In the genomic region with DNA sequence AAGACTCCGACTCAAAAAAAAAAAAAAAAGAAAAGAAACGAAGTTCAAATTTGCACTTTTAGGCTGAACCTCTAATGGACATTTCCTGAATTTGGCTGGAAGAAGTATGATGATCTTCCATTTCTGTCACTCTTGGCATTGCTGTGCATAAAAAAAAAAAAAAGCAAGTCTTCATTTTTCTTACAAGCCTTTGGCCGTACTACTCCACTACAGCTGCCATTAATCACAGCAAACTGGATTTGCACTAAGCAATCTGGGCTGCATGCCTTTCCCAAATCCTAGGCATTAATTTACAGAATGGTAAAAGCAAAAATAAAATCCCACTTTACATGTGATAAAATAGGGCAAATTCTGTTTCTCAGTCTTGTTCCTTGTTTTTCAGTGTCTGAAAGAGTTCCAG, we compare ENCODE assay signal across 22 cellular contexts.
"Had no signal": no experiment of that assay in that cellular context is flagged by ENCODE, and none has a peak within 500 bp of the region (broad histone marks: within the 10 kb centered on the region; RNA-seq: fewer than 3 reads in every experiment).

No MANE protein-coding gene starts in this region.

- DNase-seq: activated CD4-positive, alpha-beta T cell treated with anti-CD3 and anti-CD28 coated beads, Interleukin-2, amount 10 ng/mL, durations not matched to agents 7 days and 5 days; activated CD8-positive, alpha-beta memory T cell treated with anti-CD3 and anti-CD28 coated beads, Interleukin-2, amount 10 ng/mL, durations not matched to agents 7 days and 5 days; activated CD8-positive, alpha-beta T cell treated with anti-CD3 and anti-CD28 coated beads for 36 hours; activated effector memory CD4-positive, alpha-beta T cell treated with anti-CD3 and anti-CD28 coated beads, Interleukin-2, amount 50 U/mL, for 16 hours; activated naive CD4-positive, alpha-beta T cell treated with anti-CD3 and anti-CD28 coated beads, Interleukin-2, amount 10 ng/mL, durations not matched to agents 7 days and 5 days; activated naive CD8-positive, alpha-beta T cell treated with anti-CD3 and anti-CD28 coated beads, Interleukin-2, amount 50 U/mL, for 24 hours; activated T-cell treated with anti-CD3 and anti-CD28 coated beads for 4 hours; colonic mucosa; esophagus squamous epithelium; foreskin keratinocyte; left cardiac atrium; ovary; stimulated activated CD4-positive, alpha-beta T cell treated with anti-CD3 and anti-CD28 coated beads, Interleukin-12 subunit alpha, Interleukin-12 subunit beta, amount 100 ng/mL, for 4 hours; stimulated activated CD4-positive, alpha-beta T cell treated with anti-CD3 and anti-CD28 coated beads, Interleukin-4, amount 100 ng/mL, for 4 hours; stimulated activated naive CD8-positive, alpha-beta T cell treated with anti-CD3 and anti-CD28 coated beads, Interleukin-15, Interleukin-2, amounts not matched to agents 100 U/mL and 50 U/mL, for 24 hours; tibial artery had no signal

- H3K4me3 Mint-ChIP-seq: activated CD4-positive, alpha-beta T cell treated with anti-CD3 and anti-CD28 coated beads, Interleukin-2, amount 10 ng/mL, durations not matched to agents 7 days and 5 days; activated CD8-positive, alpha-beta memory T cell treated with anti-CD3 and anti-CD28 coated beads, Interleukin-2, amount 10 ng/mL, durations not matched to agents 7 days and 5 days; activated CD8-positive, alpha-beta T cell treated with anti-CD3 and anti-CD28 coated beads for 36 hours; activated naive CD4-positive, alpha-beta T cell treated with anti-CD3 and anti-CD28 coated beads, Interleukin-2, amount 10 ng/mL, durations not matched to agents 7 days and 5 days; activated naive CD8-positive, alpha-beta T cell treated with anti-CD3 and anti-CD28 coated beads, Interleukin-2, amount 50 U/mL, for 24 hours; central memory CD8-positive, alpha-beta T cell; natural killer cell treated with Interleukin-12 subunit alpha and Interleukin-12 subunit beta and Interleukin-15 and Interleukin-18, amount 100 ng/mL, for 72 hours had no signal

- H3K9me3 Mint-ChIP-seq: activated CD4-positive, alpha-beta T cell treated with anti-CD3 and anti-CD28 coated beads, Interleukin-2, amount 10 ng/mL, durations not matched to agents 7 days and 5 days; activated CD8-positive, alpha-beta T cell treated with anti-CD3 and anti-CD28 coated beads for 36 hours; activated naive CD4-positive, alpha-beta T cell treated with anti-CD3 and anti-CD28 coated beads, Interleukin-2, amount 10 ng/mL, durations not matched to agents 7 days and 5 days; activated naive CD8-positive, alpha-beta T cell treated with anti-CD3 and anti-CD28 coated beads, Interleukin-2, amount 50 U/mL, for 24 hours; central memory CD8-positive, alpha-beta T cell; natural killer cell treated with Interleukin-12 subunit alpha and Interleukin-12 subunit beta and Interleukin-15 and Interleukin-18, amount 100 ng/mL, for 72 hours had no signal

- H3K27ac Mint-ChIP-seq: activated CD4-positive, alpha-beta T cell treated with anti-CD3 and anti-CD28 coated beads, Interleukin-2, amount 10 ng/mL, durations not matched to agents 7 days and 5 days; activated CD8-positive, alpha-beta memory T cell treated with anti-CD3 and anti-CD28 coated beads, Interleukin-2, amount 10 ng/mL, durations not matched to agents 7 days and 5 days; activated CD8-positive, alpha-beta T cell treated with anti-CD3 and anti-CD28 coated beads for 36 hours; activated naive CD4-positive, alpha-beta T cell treated with anti-CD3 and anti-CD28 coated beads, Interleukin-2, amount 10 ng/mL, durations not matched to agents 7 days and 5 days; activated naive CD8-positive, alpha-beta T cell treated with anti-CD3 and anti-CD28 coated beads, Interleukin-2, amount 50 U/mL, for 24 hours; natural killer cell treated with Interleukin-12 subunit alpha and Interleukin-12 subunit beta and Interleukin-15 and Interleukin-18, amount 100 ng/mL, for 72 hours had no signal

- H3K27me3 ChIP-seq: ascending aorta, colonic mucosa, esophagus squamous epithelium, foreskin keratinocyte, ovary, tibial artery had no signal

- H3K36me3 Mint-ChIP-seq: activated CD8-positive, alpha-beta memory T cell treated with anti-CD3 and anti-CD28 coated beads, Interleukin-2, amount 10 ng/mL, durations not matched to agents 7 days and 5 days; activated naive CD4-positive, alpha-beta T cell treated with anti-CD3 and anti-CD28 coated beads, Interleukin-2, amount 10 ng/mL, durations not matched to agents 7 days and 5 days; natural killer cell treated with Interleukin-12 subunit alpha and Interleukin-12 subunit beta and Interleukin-15 and Interleukin-18, amount 100 ng/mL, for 72 hours had no signal

- H3K4me3 ChIP-seq: colonic mucosa, esophagus squamous epithelium, ovary, prostate gland, tibial artery had no signal

- H3K9me3 ChIP-seq: ascending aorta, colonic mucosa, esophagus squamous epithelium, neutrophil, ovary, prostate gland, tibial artery had no signal

- ATAC-seq: activated CD4-positive, CD25-positive, alpha-beta regulatory T cell treated with anti-CD3 and anti-CD28 coated beads, Interleukin-2, amount 50 U/mL, for 24 hours; activated CD8-positive, alpha-beta memory T cell treated with anti-CD3 and anti-CD28 coated beads, Interleukin-2, amount 10 ng/mL, durations not matched to agents 7 days and 5 days; activated CD8-positive, alpha-beta T cell treated with anti-CD3 and anti-CD28 coated beads for 36 hours; activated naive CD8-positive, alpha-beta T cell treated with anti-CD3 and anti-CD28 coated beads, Interleukin-2, amount 50 U/mL, for 24 hours; foreskin keratinocyte; left cardiac atrium; natural killer cell treated with Interleukin-12 subunit alpha and Interleukin-12 subunit beta and Interleukin-15 and Interleukin-18, amount 100 ng/mL, for 72 hours; stimulated activated naive CD8-positive, alpha-beta T cell treated with anti-CD3 and anti-CD28 coated beads, Interleukin-15, Interleukin-2, amounts not matched to agents 100 U/mL and 50 U/mL, for 24 hours had no signal

- H3K4me1 ChIP-seq: colonic mucosa, prostate gland had no signal

- H3K36me3 ChIP-seq: ascending aorta, colonic mucosa, esophagus squamous epithelium, neutrophil, ovary, prostate gland had no signal

- H3K27ac ChIP-seq: colonic mucosa, foreskin keratinocyte, neutrophil, ovary, prostate gland had no signal

- H3K4me1 Mint-ChIP-seq: activated CD4-positive, alpha-beta T cell treated with anti-CD3 and anti-CD28 coated beads, Interleukin-2, amount 10 ng/mL, durations not matched to agents 7 days and 5 days; activated CD8-positive, alpha-beta memory T cell treated with anti-CD3 and anti-CD28 coated beads, Interleukin-2, amount 10 ng/mL, durations not matched to agents 7 days and 5 days; activated naive CD4-positive, alpha-beta T cell treated with anti-CD3 and anti-CD28 coated beads, Interleukin-2, amount 10 ng/mL, durations not matched to agents 7 days and 5 days; activated naive CD8-positive, alpha-beta T cell treated with anti-CD3 and anti-CD28 coated beads, Interleukin-2, amount 50 U/mL, for 24 hours; central memory CD8-positive, alpha-beta T cell had no signal
